In the genomic region with DNA sequence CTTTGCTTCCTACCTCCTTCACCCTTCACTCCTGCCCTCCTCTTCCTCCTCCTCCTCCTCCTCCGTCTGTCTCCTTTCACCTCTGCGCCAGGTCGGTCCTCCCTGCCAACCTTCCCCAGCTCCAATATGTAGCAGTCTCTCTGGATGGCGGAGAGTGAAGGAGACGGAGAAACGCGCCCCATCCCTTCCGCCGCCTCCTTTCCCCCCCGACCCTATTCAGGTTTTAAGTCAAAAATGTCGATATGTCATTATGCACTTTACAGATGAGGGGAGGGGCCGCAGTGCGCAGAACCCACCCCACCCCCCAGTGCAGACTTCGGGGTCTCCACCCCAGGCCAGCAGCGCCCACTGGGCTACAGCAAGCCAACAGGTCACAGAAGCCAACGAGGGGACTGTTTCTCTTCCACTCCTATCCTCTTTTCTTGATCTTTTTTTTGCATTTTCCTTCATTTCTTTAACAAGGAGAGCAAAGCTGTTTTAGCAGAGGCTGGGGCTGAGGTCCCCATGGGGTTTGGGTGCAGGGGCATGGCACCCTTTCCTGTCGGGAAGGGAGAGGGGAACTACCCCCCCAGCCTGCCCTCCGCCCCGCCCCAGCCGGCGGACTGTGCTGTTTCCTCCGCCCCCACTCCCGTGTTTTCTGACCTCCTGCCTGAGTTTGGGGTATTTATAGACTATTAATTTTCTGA, we compare ENCODE assay signal across 1 cellular context.
TF ChIP-seq lines count a peak whose summit lies in the region.

No MANE protein-coding gene starts in this region.

TF ChIP-seq in HCT116, 20 proteins besides CTCF, POLR2A, EP300 and RAD21 (continued from another document):
- TF ChIP-seq, protein P1, sequence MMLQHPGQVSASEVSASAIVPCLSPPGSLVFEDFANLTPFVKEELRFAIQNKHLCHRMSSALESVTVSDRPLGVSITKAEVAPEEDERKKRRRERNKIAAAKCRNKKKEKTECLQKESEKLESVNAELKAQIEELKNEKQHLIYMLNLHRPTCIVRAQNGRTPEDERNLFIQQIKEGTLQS (IDR thresholded peaks at IDR 0.05): no peak
- no peak for TF ChIP-seq EZH2 (IDR thresholded peaks at IDR 0.05)
- no peak for TF ChIP-seq ELF1 (IDR thresholded peaks at IDR 0.05; ENCODE audit: borderline replicate concordance, low read depth)
- TF ChIP-seq, protein P2, sequence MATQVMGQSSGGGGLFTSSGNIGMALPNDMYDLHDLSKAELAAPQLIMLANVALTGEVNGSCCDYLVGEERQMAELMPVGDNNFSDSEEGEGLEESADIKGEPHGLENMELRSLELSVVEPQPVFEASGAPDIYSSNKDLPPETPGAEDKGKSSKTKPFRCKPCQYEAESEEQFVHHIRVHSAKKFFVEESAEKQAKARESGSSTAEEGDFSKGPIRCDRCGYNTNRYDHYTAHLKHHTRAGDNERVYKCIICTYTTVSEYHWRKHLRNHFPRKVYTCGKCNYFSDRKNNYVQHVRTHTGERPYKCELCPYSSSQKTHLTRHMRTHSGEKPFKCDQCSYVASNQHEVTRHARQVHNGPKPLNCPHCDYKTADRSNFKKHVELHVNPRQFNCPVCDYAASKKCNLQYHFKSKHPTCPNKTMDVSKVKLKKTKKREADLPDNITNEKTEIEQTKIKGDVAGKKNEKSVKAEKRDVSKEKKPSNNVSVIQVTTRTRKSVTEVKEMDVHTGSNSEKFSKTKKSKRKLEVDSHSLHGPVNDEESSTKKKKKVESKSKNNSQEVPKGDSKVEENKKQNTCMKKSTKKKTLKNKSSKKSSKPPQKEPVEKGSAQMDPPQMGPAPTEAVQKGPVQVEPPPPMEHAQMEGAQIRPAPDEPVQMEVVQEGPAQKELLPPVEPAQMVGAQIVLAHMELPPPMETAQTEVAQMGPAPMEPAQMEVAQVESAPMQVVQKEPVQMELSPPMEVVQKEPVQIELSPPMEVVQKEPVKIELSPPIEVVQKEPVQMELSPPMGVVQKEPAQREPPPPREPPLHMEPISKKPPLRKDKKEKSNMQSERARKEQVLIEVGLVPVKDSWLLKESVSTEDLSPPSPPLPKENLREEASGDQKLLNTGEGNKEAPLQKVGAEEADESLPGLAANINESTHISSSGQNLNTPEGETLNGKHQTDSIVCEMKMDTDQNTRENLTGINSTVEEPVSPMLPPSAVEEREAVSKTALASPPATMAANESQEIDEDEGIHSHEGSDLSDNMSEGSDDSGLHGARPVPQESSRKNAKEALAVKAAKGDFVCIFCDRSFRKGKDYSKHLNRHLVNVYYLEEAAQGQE (IDR thresholded peaks at IDR 0.05; ENCODE audit: low read depth): no peak
- no peak for TF ChIP-seq EGR1 (IDR thresholded peaks at IDR 0.05; ENCODE audit: low read depth)
- no peak for TF ChIP-seq JUND (IDR thresholded peaks at IDR 0.05)
